Comparison of ENCODE assay signal across 8 cellular contexts in genomic region chr1:193105821-193106177, GRCh38. TPM values are rescaled to one million over a fixed set of nuclear protein-coding genes. Genes with fewer than 3 reads are reported as not detected.
DNase-seq lines count a peak whose midpoint lies in the region; ATAC-seq and TF ChIP-seq lines count a peak whose summit lies in the region.

No MANE protein-coding gene starts in this region.

- H3K4me1 ChIP-seq in GM23338 (ENCODE audit: insufficient read depth) (peaks cover 11% of the 10 kb centered on the region; the same call in 1 of the 2 replicates), SJSA1 (replicated peaks) (peaks cover 14% of the 10 kb centered on the region)

- H3K9me2 ChIP-seq in GM23338 (ENCODE audit: insufficient read depth), result no peaks in the 10 kb centered on the region

- H3K36me3 Mint-ChIP-seq in GM23338 (ENCODE audit: low read depth), result no peaks in the 10 kb centered on the region

- H3K4me3 Mint-ChIP-seq in GM23338, result peak overlapping the region; percentile 84

- peaks cover 2% of the 10 kb centered on the region for H3K27me3 Mint-ChIP-seq in GM23338 (ENCODE audit: insufficient read depth, low read depth, poor library complexity)

- H3F3A ChIP-seq in GM23338 (replicated peaks; ENCODE audit: low read depth), result peaks cover 11% of the 10 kb centered on the region

- DNase-seq in GM23338 (ENCODE audit: low spot score), result no peak
- no peak for DNase-seq in SJSA1 (ENCODE audit: low read depth in 1 of 2, low spot score in 2 of 2)
- DNase-seq in fibroblast of pulmonary artery (ENCODE audit: low read depth), result no peak
- no peak for DNase-seq in skeletal muscle cell (ENCODE audit: low read depth)
- no peak for DNase-seq in SK-N-DZ (ENCODE audit: low spot score)
- DNase-seq in stimulated activated CD4-positive, alpha-beta T cell treated with anti-CD3 and anti-CD28 coated beads, Interleukin-4, amount 100 ng/mL, for 1 hour, result no peak

- H3K36me3 ChIP-seq in GM23338 (ENCODE audit: insufficient read depth) (no peaks in the 10 kb centered on the region; the same call in 1 of the 2 replicates), SJSA1 (peaks cover 11% of the 10 kb centered on the region)

- peak overlapping the region; percentile 98 for H3K4me2 ChIP-seq in GM23338

- no peaks in the 10 kb centered on the region for H3K9me3 Mint-ChIP-seq in GM23338

- H3K27ac ChIP-seq in GM23338 (ENCODE audit: low read depth), result peak overlapping the region; percentile 61
- no peak overlapping the region for H3K27ac ChIP-seq in SJSA1

- ATAC-seq in GM23338 (no peak), HG03280 (IDR thresholded peaks at IDR 0.05; ENCODE audit: unreplicated experiment) (no peak), HG03342 (IDR thresholded peaks at IDR 0.05; ENCODE audit: unreplicated experiment) (no peak)

- H3K4me1 Mint-ChIP-seq in GM23338, result peaks cover 25% of the 10 kb centered on the region; the same call in 2 of the 3 replicates

- TF ChIP-seq CTCF in GM23338 (conservative IDR thresholded peaks at IDR 0.05; ENCODE audit: low read depth in 2 of 2) (no peak), fibroblast of pulmonary artery (IDR thresholded peaks at IDR 0.05; ENCODE audit: low read length, missing control alignments) (no peak)

- peak overlapping the region; percentile 89 for H3K27ac Mint-ChIP-seq in GM23338

- no peaks in the 10 kb centered on the region for H3K9me3 ChIP-seq in SJSA1 (replicated peaks)

- peaks cover 8% of the 10 kb centered on the region for H4K20me1 ChIP-seq in GM23338 (replicated peaks; ENCODE audit: insufficient read depth)

- H3K27me3 ChIP-seq in GM23338 (ENCODE audit: insufficient read depth) (peaks cover 16% of the 10 kb centered on the region), SJSA1 (replicated peaks) (no peaks in the 10 kb centered on the region)

- H3K4me3 ChIP-seq in GM23338 (peak overlapping the region; percentile 95), SJSA1 (peak overlapping the region; percentile 91), fibroblast of pulmonary artery (replicated peaks; ENCODE audit: low read depth, low read length) (peak overlapping the region; percentile 75), skeletal muscle cell (ENCODE audit: low read depth, low read length) (peak overlapping the region; percentile 68)

- peak overlapping the region; percentile 50; the same call in 1 of the 2 replicates for H2AFZ ChIP-seq in GM23338

- H3K79me2 ChIP-seq in GM23338 (replicated peaks; ENCODE audit: insufficient read depth), result peaks cover 12% of the 10 kb centered on the region; the same call in 1 of the 2 replicates

TF ChIP-seq in GM23338, 12 proteins besides CTCF, POLR2A, EP300 and RAD21 (continues in another document):
- TF ChIP-seq JUNB (IDR thresholded peaks at IDR 0.05; ENCODE audit: unreplicated experiment), result no peak
- TF ChIP-seq ZNF462 (CRISPR knock-in tag; IDR thresholded peaks at IDR 0.05), result no peak
- TF ChIP-seq EZH2phosphoT487 (IDR thresholded peaks at IDR 0.05; ENCODE audit: unreplicated experiment), result no peak
- TF ChIP-seq CREB1 (CRISPR knock-in tag; IDR thresholded peaks at IDR 0.05; ENCODE audit: low read depth), result no peak
- TF ChIP-seq ETS1 (IDR thresholded peaks at IDR 0.05), result no peak

RNA-seq across cellular contexts. Expression of gene GLRX2, which starts 0.6 kb away (rescaled TPM):
- 7.2 and 7.7 TPM in 2 replicates for total RNA-seq in GM23338 (2014; rRNA removed; shearing (Covaris generic))
- polyA plus RNA-seq in GM23338 (2016; fragmentation: Nextera tagmentation; extraction: Ambion mirVana), result 28.3 and 37.8 TPM in 2 replicates
- 35.6 and 41.9 TPM in 2 replicates for total RNA-seq in SJSA1 (2014; rRNA removed; shearing (Covaris generic))
- 13.9 and 14.7 TPM in 2 replicates for polyA plus RNA-seq in SK-N-DZ (2014; cell fraction: cytosol; rRNA removed)
- 12.5 and 22.0 TPM in 2 replicates for polyA plus RNA-seq in SK-N-DZ (2014; cell fraction: nucleus; rRNA removed)

RNA-seq across cellular contexts. Expression of gene CDC73, which starts 16.0 kb away (rescaled TPM):
- total RNA-seq in GM23338 (2014; rRNA removed; shearing (Covaris generic)), result 36.9 and 40.4 TPM in 2 replicates
- polyA plus RNA-seq in GM23338 (2016; fragmentation: Nextera tagmentation; extraction: Ambion mirVana), result 62.5 and 63.2 TPM in 2 replicates
- 25.0 and 26.3 TPM in 2 replicates for total RNA-seq in SJSA1 (2014; rRNA removed; shearing (Covaris generic))
- polyA plus RNA-seq in SK-N-DZ (2014; cell fraction: cytosol; rRNA removed), result 9.1 and 9.4 TPM in 2 replicates
- polyA plus RNA-seq in SK-N-DZ (2014; cell fraction: nucleus; rRNA removed), result 6.4 and 10.1 TPM in 2 replicates

RNA-seq across cellular contexts. Expression of gene RO60, which starts 46.4 kb away (rescaled TPM):
- total RNA-seq in GM23338 (2014; rRNA removed; shearing (Covaris generic)), result 122 and 130 TPM in 2 replicates
- polyA plus RNA-seq in GM23338 (2016; fragmentation: Nextera tagmentation; extraction: Ambion mirVana), result 87.3 and 103 TPM in 2 replicates
- 90.0 and 97.2 TPM in 2 replicates for total RNA-seq in SJSA1 (2014; rRNA removed; shearing (Covaris generic))
- polyA plus RNA-seq in SK-N-DZ (2014; cell fraction: cytosol; rRNA removed), result 27.8 and 28.9 TPM in 2 replicates
- polyA plus RNA-seq in SK-N-DZ (2014; cell fraction: nucleus; rRNA removed), result 11.9 and 13.3 TPM in 2 replicates

RNA-seq across cellular contexts. Expression of gene UCHL5, which starts 46.6 kb away (rescaled TPM):
- 40.2 and 42.5 TPM in 2 replicates for total RNA-seq in GM23338 (2014; rRNA removed; shearing (Covaris generic))
- polyA plus RNA-seq in GM23338 (2016; fragmentation: Nextera tagmentation; extraction: Ambion mirVana), result 60.2 and 67.1 TPM in 2 replicates
- total RNA-seq in SJSA1 (2014; rRNA removed; shearing (Covaris generic)), result 33.4 and 57.5 TPM in 2 replicates
- polyA plus RNA-seq in SK-N-DZ (2014; cell fraction: cytosol; rRNA removed), result 25.3 and 30.2 TPM in 2 replicates
- polyA plus RNA-seq in SK-N-DZ (2014; cell fraction: nucleus; rRNA removed), result 24.5 and 33.4 TPM in 2 replicates
